In the genomic region with DNA sequence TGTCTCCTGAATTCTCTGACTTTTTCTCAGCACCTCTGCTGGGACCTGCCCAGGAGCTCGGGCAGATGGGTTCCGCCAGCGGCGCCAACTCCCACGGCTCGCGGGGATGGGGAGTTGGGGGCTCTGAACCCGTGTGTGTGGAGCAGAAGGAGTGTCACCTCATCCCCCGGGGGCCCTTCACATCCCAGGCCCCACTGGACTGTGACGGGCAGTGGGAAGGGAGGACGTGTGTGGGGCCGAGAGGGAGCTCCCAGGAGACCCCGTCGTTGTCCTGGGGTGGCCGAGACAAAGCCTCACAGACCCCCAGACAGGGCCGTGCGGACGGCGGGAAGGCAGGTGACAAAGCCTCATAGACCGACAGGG, we compare ENCODE assay signal across 27 cellular contexts.
"Had no signal": no experiment of that assay in that cellular context is flagged by ENCODE, and none has a peak within 500 bp of the region (broad histone marks: within the 10 kb centered on the region; RNA-seq: fewer than 3 reads in every experiment).

No MANE protein-coding gene starts in this region.

- H3K4me3 Mint-ChIP-seq: activated CD4-positive, alpha-beta memory T cell treated with anti-CD3 and anti-CD28 coated beads for 36 hours; activated CD4-positive, alpha-beta T cell treated with anti-CD3 and anti-CD28 coated beads, Interleukin-2, amount 10 ng/mL, durations not matched to agents 7 days and 5 days; activated naive CD4-positive, alpha-beta T cell treated with anti-CD3 and anti-CD28 coated beads, Interleukin-2, amount 50 U/mL, for 24 hours; brain; T-cell had no signal

- ATAC-seq: Right ventricle myocardium inferior, T-cell had no signal

- H3K9ac ChIP-seq: KMS-11 had no signal

- H3K4me1 ChIP-seq: ascending aorta had no signal

- DNase-seq: activated CD4-positive, alpha-beta memory T cell treated with anti-CD3 and anti-CD28 coated beads for 36 hours; activated CD4-positive, alpha-beta T cell treated with anti-CD3 and anti-CD28 coated beads, Interleukin-2, amount 10 ng/mL, durations not matched to agents 7 days and 5 days; activated CD4-positive, CD25-positive, alpha-beta regulatory T cell; activated CD8-positive, alpha-beta memory T cell treated with anti-CD3 and anti-CD28 coated beads for 24 hours; activated gamma-delta T cell treated with Interleukin-2 at 50 U/mL for 16 hours; activated T-cell treated with anti-CD3 and anti-CD28 coated beads, Interleukin-2, amount 50 U/mL, for 48 hours; NCI-H1092; NCI-H1417; NCI-H1694; NCI-H2029; NCI-H2107; NCI-H2171 treated with DMSO at 0.1 percent for 48 hours; NCI-H345; NCI-H510A; NCI-H526 treated with DMSO at 0.1 percent for 48 hours; NCI-H82; T-helper 2 cell; T1000 had no signal

- H3K4me3 ChIP-seq: ascending aorta, SK-N-MC had no signal

- H3K9me3 ChIP-seq: ascending aorta had no signal

- H3K27me3 ChIP-seq: ascending aorta had no signal

- H3K27ac ChIP-seq: ascending aorta, KMS-11, SK-N-MC, VCaP had no signal

- H3K4me1 Mint-ChIP-seq: activated CD4-positive, alpha-beta T cell treated with anti-CD3 and anti-CD28 coated beads, Interleukin-2, amount 10 ng/mL, durations not matched to agents 7 days and 5 days; activated naive CD4-positive, alpha-beta T cell treated with anti-CD3 and anti-CD28 coated beads, Interleukin-2, amount 50 U/mL, for 24 hours; T-cell had no signal

- H3K27me3 Mint-ChIP-seq: activated CD4-positive, alpha-beta memory T cell treated with anti-CD3 and anti-CD28 coated beads for 36 hours; activated CD4-positive, alpha-beta T cell treated with anti-CD3 and anti-CD28 coated beads, Interleukin-2, amount 10 ng/mL, durations not matched to agents 7 days and 5 days; activated naive CD4-positive, alpha-beta T cell treated with anti-CD3 and anti-CD28 coated beads, Interleukin-2, amount 50 U/mL, for 24 hours had no signal

- H3K36me3 Mint-ChIP-seq: activated CD4-positive, alpha-beta memory T cell treated with anti-CD3 and anti-CD28 coated beads for 36 hours; activated naive CD4-positive, alpha-beta T cell treated with anti-CD3 and anti-CD28 coated beads, Interleukin-2, amount 50 U/mL, for 24 hours; brain; T-cell had no signal

- H3K27ac Mint-ChIP-seq: activated CD4-positive, alpha-beta memory T cell treated with anti-CD3 and anti-CD28 coated beads for 36 hours; activated CD4-positive, alpha-beta T cell treated with anti-CD3 and anti-CD28 coated beads, Interleukin-2, amount 10 ng/mL, durations not matched to agents 7 days and 5 days; activated naive CD4-positive, alpha-beta T cell treated with anti-CD3 and anti-CD28 coated beads, Interleukin-2, amount 50 U/mL, for 24 hours; activated T-helper 2 cell treated with anti-CD3 and anti-CD28 coated beads, Interferon-gamma antibody, Interleukin-2, Interleukin-4, amounts not matched to agents 10 μg/mL and 5 μg/mL and 100 μg/mL, durations not matched to agents 14 hours and 24 hours and 36 hours; brain; T-cell had no signal

- H3K36me3 ChIP-seq: ascending aorta had no signal

- H3K9me3 Mint-ChIP-seq: activated CD4-positive, alpha-beta memory T cell treated with anti-CD3 and anti-CD28 coated beads for 36 hours; activated CD4-positive, alpha-beta T cell treated with anti-CD3 and anti-CD28 coated beads, Interleukin-2, amount 10 ng/mL, durations not matched to agents 7 days and 5 days; activated naive CD4-positive, alpha-beta T cell treated with anti-CD3 and anti-CD28 coated beads, Interleukin-2, amount 50 U/mL, for 24 hours; activated T-helper 2 cell treated with anti-CD3 and anti-CD28 coated beads, Interferon-gamma antibody, Interleukin-2, Interleukin-4, amounts not matched to agents 10 μg/mL and 5 μg/mL and 100 μg/mL, durations not matched to agents 14 hours and 24 hours and 36 hours; brain; T-cell had no signal
